Comparison of ENCODE assay signal across 24 cellular contexts in genomic region chr21:17527711-17528110, GRCh38. TPM values are rescaled to one million over a fixed set of nuclear protein-coding genes. Genes with fewer than 3 reads are reported as not detected.
DNase-seq lines count a peak whose midpoint lies in the region; ATAC-seq and TF ChIP-seq lines count a peak whose summit lies in the region.
"Had no signal": no experiment of that assay in that cellular context is flagged by ENCODE, and none has a peak within 500 bp of the region (broad histone marks: within the 10 kb centered on the region; RNA-seq: fewer than 3 reads in every experiment).

No MANE protein-coding gene starts in this region.

- H3K27ac ChIP-seq in C4-2B (peak overlapping the region; percentile 11; the same call in 1 of the 2 replicates), Panc1 (ENCODE audit: low read length) (peak overlapping the region; percentile 48; the same call in 1 of the 2 replicates), dorsolateral prefrontal cortex (peak overlapping the region in 56 of 59 donors; percentile 0 to 83 (median 62)), mesodermal cell (ENCODE audit: low read depth, low read length, severe bottlenecking) (peak overlapping the region; percentile 94), breast epithelium (no peak overlapping the region), gastrocnemius medialis (no peak overlapping the region), tibial artery (no peak overlapping the region)
- H3K27ac ChIP-seq: KMS-11 had no signal

- no peaks in the 10 kb centered on the region for H3K27me3 ChIP-seq in Panc1 (ENCODE audit: control insufficient read depth, insufficient read depth, low read length)
- H3K27me3 ChIP-seq in dorsolateral prefrontal cortex, result no peaks in the 10 kb centered on the region
- no peaks in the 10 kb centered on the region for H3K27me3 ChIP-seq in breast epithelium
- no peaks in the 10 kb centered on the region for H3K27me3 ChIP-seq in gastrocnemius medialis
- no peaks in the 10 kb centered on the region for H3K27me3 ChIP-seq in tibial artery

- 80 to 100% methylated on average over 1 to 2 of the region's 5 CpGs for WGBS in mesodermal cell (ENCODE audit: insufficient coverage in 2 of 2), 2 experiments

- intact Hi-C loops in Panc1 (cut with micrococcal nuclease; ENCODE audit: unreplicated experiment), result no loop called here
- intact Hi-C loops in dorsolateral prefrontal cortex (cut with DNase I), result no loop called here
- intact Hi-C loops in breast epithelium (cut with DNase I; ENCODE audit: low total_unique reads), result no loop called here
- intact Hi-C loops in gastrocnemius medialis (cut with DNase I; ENCODE audit: low total_unique reads), result no loop called here
- intact Hi-C loops in tibial artery (cut with DNase I; ENCODE audit: low total_unique reads), result no loop called here

- ATAC-seq in Panc1, result peak; percentile 37; the same call in 1 of the 2 replicates
- no peak for ATAC-seq in gastrocnemius medialis
- ATAC-seq: activated naive CD4-positive, alpha-beta T cell treated with anti-CD3 and anti-CD28 coated beads, Interleukin-2, amount 50 U/mL, for 72 hours; activated T-helper 17 cell treated with anti-CD3 and anti-CD28 coated beads, Interleukin-2, amount 50 U/mL, for 72 hours had no signal

- CTCF ChIA-PET in Panc1 (lab: Charles Lee), result no interaction called here

- BruUV-seq in Panc1 (replicated peaks; lab: Mats Ljungman, UMichigan), result no TSS peak

- no peak for TF ChIP-seq POLR2A in breast epithelium (IDR thresholded peaks at IDR 0.05)
- TF ChIP-seq POLR2A in gastrocnemius medialis (IDR thresholded peaks at IDR 0.05), result no peak

- no peak overlapping the region for H3K4me3 ChIP-seq in Panc1 (ENCODE audit: low read depth in 2 of 2, low read length in 2 of 2)
- no peak overlapping the region for H3K4me3 ChIP-seq in dorsolateral prefrontal cortex
- H3K4me3 ChIP-seq in mesodermal cell (ENCODE audit: extremely low read depth, insufficient read depth, low read length, poor library complexity, severe bottlenecking), result no peak overlapping the region
- H3K4me3 ChIP-seq in breast epithelium, result no peak overlapping the region
- H3K4me3 ChIP-seq in gastrocnemius medialis, result no peak overlapping the region
- no peak overlapping the region for H3K4me3 ChIP-seq in tibial artery

- H3K9me3 ChIP-seq in Panc1 (ENCODE audit: control insufficient read depth, insufficient read depth, low read depth, low read length) (no peaks in the 10 kb centered on the region), mesodermal cell (ENCODE audit: control insufficient read depth, low read length) (no peaks in the 10 kb centered on the region), breast epithelium (no peaks in the 10 kb centered on the region), gastrocnemius medialis (no peaks in the 10 kb centered on the region), tibial artery (no peaks in the 10 kb centered on the region)

- no peak for TF ChIP-seq CTCF in C4-2B (conservative IDR thresholded peaks at IDR 0.05)
- no peak for TF ChIP-seq CTCF in Panc1 (IDR thresholded peaks at IDR 0.05)
- no peak for TF ChIP-seq CTCF in dorsolateral prefrontal cortex (IDR thresholded peaks at IDR 0.05 in 54 of 56, conservative IDR thresholded peaks at IDR 0.05 in 2 of 56; ENCODE audit: low read depth in 1 of 56, partially characterized antibody in 56 of 56)
- no peak for TF ChIP-seq CTCF in breast epithelium (IDR thresholded peaks at IDR 0.05)
- TF ChIP-seq CTCF in gastrocnemius medialis (IDR thresholded peaks at IDR 0.05 in 4 of 5, conservative IDR thresholded peaks at IDR 0.05 in 1 of 5), result no peak
- TF ChIP-seq CTCF in tibial artery (IDR thresholded peaks at IDR 0.05), result no peak

- DNase-seq in Panc1 (ENCODE audit: low read depth, low spot score) (no peak), dorsolateral prefrontal cortex (no peak), breast epithelium (ENCODE audit: low spot score in 2 of 2) (no peak), NOMO-1 treated with DMSO at 0.1 percent for 48 hours (lab: John Stamatoyannopoulos, UW; ENCODE audit: unreplicated experiment) (no peak), gastrocnemius medialis (no peak), tibial artery (no peak)
- DNase-seq: activated CD4-positive, alpha-beta memory T cell treated with anti-CD3 and anti-CD28 coated beads, Interleukin-2, amount 10 ng/mL, durations not matched to agents 7 days and 5 days; activated CD4-positive, alpha-beta T cell treated with anti-CD3 and anti-CD28 coated beads for 1 hour; activated CD8-positive, alpha-beta memory T cell treated with anti-CD3 and anti-CD28 coated beads, Interleukin-2, amount 50 U/mL, for 48 hours; anterior cingulate cortex; central memory CD4-positive, alpha-beta T cell; GF-D8; NCI-H1417; NCI-H2081; NCI-H2227 treated with DMSO at 0.1 percent for 48 hours; posterior cingulate gyrus; RPMI8226; stimulated activated CD4-positive, alpha-beta T cell treated with anti-CD3 and anti-CD28 coated beads, Interleukin-15, amount 100 ng/mL, for 24 hours; stimulated activated naive CD4-positive, alpha-beta T cell treated with Interleukin-2 at 50 U/mL for 16 hours had no signal

- H3K36me3 ChIP-seq in Panc1 (ENCODE audit: control insufficient read depth, insufficient read depth, low read length) (no peaks in the 10 kb centered on the region), mesodermal cell (ENCODE audit: control insufficient read depth, insufficient read depth, low read length) (no peaks in the 10 kb centered on the region), breast epithelium (no peaks in the 10 kb centered on the region), gastrocnemius medialis (no peaks in the 10 kb centered on the region), tibial artery (no peaks in the 10 kb centered on the region)

- H3K4me1 ChIP-seq in Panc1 (ENCODE audit: control insufficient read depth, insufficient read depth, low read length), result peaks cover 34% of the 10 kb centered on the region
- peaks cover 17% of the 10 kb centered on the region for H3K4me1 ChIP-seq in mesodermal cell (ENCODE audit: control insufficient read depth, insufficient read depth, low read length, poor library complexity, severe bottlenecking)
- no peaks in the 10 kb centered on the region for H3K4me1 ChIP-seq in breast epithelium
- H3K4me1 ChIP-seq in gastrocnemius medialis, result no peaks in the 10 kb centered on the region
- H3K4me1 ChIP-seq in tibial artery, result no peaks in the 10 kb centered on the region

- POLR2A ChIA-PET in Panc1 (lab: Charles Lee), result interaction anchor here (0.6 kb wide), 1 partner anchor 15 kb away, joined by 3 read pairs; no protein-coding TSS in a partner anchor

- in situ Hi-C loops in Panc1 (cut with HindIII; ENCODE audit: low pct_unique_long_range_greater_than_20kb, low sequenced_read_pairs), result no loop called here
- in situ Hi-C loops in gastrocnemius medialis (cut with MboI; ENCODE audit: low sequenced_read_pairs in 4 of 4), result no loop called here

RNA-seq across cellular contexts. Expression of gene CXADR, which starts 14.9 kb away (rescaled TPM):
- total RNA-seq in Panc1 (2021; ENCODE audit: unreplicated experiment) (24.7 TPM), dorsolateral prefrontal cortex (10 to 100 TPM in 116 of 120 experiments, 1 to 10 TPM in 4; 5.7 to 28.6 (median 17.8) TPM), breast epithelium (10 to 100 TPM in 2 of 3 donors, under 1 TPM in 1; 0.32 to 38.3 (median 36.4) TPM), gastrocnemius medialis (under 1 TPM in 2 of 4 donors, not detected in 2; 0.35 to 0.68 TPM)
- polyA plus RNA-seq in Panc1 (2012; ENCODE audit: insufficient read length), result 12.0 TPM
- polyA plus RNA-seq in mesodermal cell (2013, experiment 1 of 2), result 32.3 TPM
- polyA plus RNA-seq in mesodermal cell (2013, experiment 2 of 2), result 37.2 TPM

Comparison
In these comparisons a context has a peak if more than half of its experiments do, and no peak if none do; other contexts are left out.
1. H3K27ac ChIP-seq: peak in C4-2B (single experiment), Panc1 (single experiment), dorsolateral prefrontal cortex (56 of 59) and mesodermal cell (single experiment); none in breast epithelium (0 of 2), gastrocnemius medialis (0 of 4) and tibial artery (0 of 2).